Comparison of ENCODE assay signal across 8 cellular contexts in the genomic region with DNA sequence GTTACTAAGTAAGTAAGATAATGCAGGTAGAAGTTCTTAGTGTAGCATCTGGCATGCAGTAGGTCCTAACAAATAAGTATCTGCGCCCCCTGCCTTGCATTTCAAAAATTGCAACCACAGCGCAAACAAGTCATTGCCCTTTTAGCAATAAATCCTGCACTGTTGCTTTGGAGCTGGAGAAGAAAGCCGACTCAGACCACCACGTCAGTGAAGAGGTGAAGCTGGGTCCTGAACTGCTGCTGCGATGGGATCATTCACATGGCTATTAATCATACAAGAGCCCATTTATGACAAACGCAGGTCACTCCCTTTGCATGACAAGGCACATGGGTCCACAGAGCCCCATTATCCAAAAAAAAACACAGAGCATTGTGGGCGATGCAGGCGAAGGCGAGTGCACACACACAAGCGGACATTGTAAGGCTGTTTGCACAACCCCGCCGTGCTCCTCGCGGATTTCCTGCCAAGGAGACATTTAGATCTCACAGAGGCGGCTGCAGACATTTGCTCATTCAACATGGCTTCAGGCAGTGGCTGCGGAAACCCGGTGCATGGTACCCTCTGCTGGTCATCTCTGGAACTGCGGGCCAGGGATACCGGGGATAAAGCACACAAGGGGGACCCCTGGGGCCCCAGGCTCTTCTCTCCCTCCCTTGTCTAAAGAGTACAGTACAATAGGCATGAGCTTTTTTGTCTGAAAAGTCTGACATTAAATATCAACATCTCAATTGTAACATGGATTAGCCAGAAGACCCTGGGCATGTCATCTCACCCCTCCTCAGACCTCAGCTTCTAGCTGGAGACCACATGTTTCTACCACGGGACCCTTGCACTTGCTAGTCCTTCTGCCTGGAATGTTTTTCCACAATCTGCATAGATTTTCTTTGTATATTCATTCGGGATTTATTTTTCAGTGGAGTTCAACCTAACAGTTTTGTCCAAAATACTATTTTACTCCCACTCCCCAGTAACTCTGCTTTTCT. TPM values are rescaled to one million over a fixed set of nuclear protein-coding genes. Genes with fewer than 3 reads are reported as not detected.
A peak's percentile ranks its signal among the peaks of the same experiment; 100 is the strongest.
DNase-seq lines count a peak whose midpoint lies in the region; TF ChIP-seq lines count a peak whose summit lies in the region.

No MANE protein-coding gene starts in this region.

- H3K4me1 Mint-ChIP-seq in Caco-2 (ENCODE audit: low read depth, unreplicated experiment): peaks cover 7% of the 10 kb centered on the region

- TF ChIP-seq CTCF in Caco-2 (IDR thresholded peaks at IDR 0.05; ENCODE audit: insufficient read depth in 1 of 2, low read depth in 1 of 2, low read length in 1 of 2, severe bottlenecking in 1 of 2, unreplicated experiment in 1 of 2) (peak; percentile 93 to 95), GM20000 (IDR thresholded peaks at IDR 0.05; ENCODE audit: extremely low read depth, missing control alignments) (peak; percentile 90), epithelial cell of proximal tubule (conservative IDR thresholded peaks at IDR 0.05; ENCODE audit: low read depth, low read length) (peak; percentile 98)

- H3K4me3 Mint-ChIP-seq in Caco-2 (ENCODE audit: unreplicated experiment): peak overlapping the region; percentile 77

- no TSS peak for BruUV-seq in Caco-2 (replicated peaks; lab: Mats Ljungman, UMichigan)

- no peaks in the 10 kb centered on the region for H3K27me3 ChIP-seq in Caco-2 (replicated peaks; ENCODE audit: control insufficient read depth, insufficient read depth, low read length)

- intact Hi-C loops in Caco-2 (cut with micrococcal nuclease; ENCODE audit: unreplicated experiment): loop anchor here (1.0 to 10.0 kb wide), 9 partner anchors 56 to 972 kb away; a partner anchor contains a TSS

- no peaks in the 10 kb centered on the region for H3K9me3 ChIP-seq in Caco-2

- DNase-seq in Caco-2 (peak; percentile 86 to 92), GM20000 (ENCODE audit: low spot score) (peak; percentile 78), HS-27A (ENCODE audit: low read depth) (peak; percentile 43), NOMO-1 treated with DMSO at 0.1 percent for 48 hours (lab: John Stamatoyannopoulos, UW; ENCODE audit: unreplicated experiment) (peak; percentile 69), epithelial cell of proximal tubule (ENCODE audit: low read depth) (no peak), mucosa of gallbladder (ENCODE audit: low spot score) (peak; percentile 86)
- peak; percentile 83 for DNase-seq in activated CD8-positive, alpha-beta memory T cell treated with anti-CD3 and anti-CD28 coated beads, Interleukin-2, amount 50 U/mL, for 4 hours
- peak; percentile 58 to 77 for DNase-seq in stimulated activated CD8-positive, alpha-beta memory T cell treated with anti-CD3 and anti-CD28 coated beads, Interleukin-4, amount 100 ng/mL, for 4 hours (ENCODE audit: low read depth in 2 of 2, low spot score in 1 of 2)

- no peaks in the 10 kb centered on the region for H3K36me3 ChIP-seq in Caco-2 (ENCODE audit: control insufficient read depth, insufficient read depth, low read length)

- POLR2A ChIA-PET in Caco-2 (lab: Charles Lee): interaction anchor here (0.9 to 1.0 kb wide), 2 partner anchors 18 to 669 kb away, joined by 3 to 4 read pairs; a partner anchor contains a TSS

- no peaks in the 10 kb centered on the region for H3K4me1 ChIP-seq in Caco-2

- H3K36me3 Mint-ChIP-seq in Caco-2 (ENCODE audit: insufficient read depth, unreplicated experiment): no peaks in the 10 kb centered on the region

- H3K4me3 ChIP-seq in Caco-2 (ENCODE audit: low read depth, low read length): peak overlapping the region; percentile 53
- peak overlapping the region; percentile 60 for H3K4me3 ChIP-seq in epithelial cell of proximal tubule (ENCODE audit: low read depth, low read length)

- H3K27ac Mint-ChIP-seq in Caco-2 (ENCODE audit: unreplicated experiment): peak overlapping the region; percentile 34

- peaks cover 7% of the 10 kb centered on the region for H3K27me3 Mint-ChIP-seq in Caco-2 (ENCODE audit: insufficient read depth, unreplicated experiment)

- CTCF ChIA-PET in Caco-2 (lab: Charles Lee): interaction anchor here (0.6 to 1.9 kb wide), 10 partner anchors 56 to 977 kb away, joined by 3 to 19 read pairs (median 3); a partner anchor contains a TSS

- H3K9me3 Mint-ChIP-seq in Caco-2 (ENCODE audit: unreplicated experiment): peaks cover 11% of the 10 kb centered on the region

RNA-seq across cellular contexts. Expression of a gene that starts 56.7 kb away (rescaled TPM):
- total RNA-seq in Caco-2 (2022): 0.20 and 0.26 TPM in 2 replicates
- 2.0 and 6.1 TPM in 2 replicates for total RNA-seq in epithelial cell of proximal tubule
- 7.0 TPM for total RNA-seq in mucosa of gallbladder
